21 cellular contexts compared by ENCODE assay signal in genomic region chr21:14285147-14285546, GRCh38.
"Had no signal": no experiment of that assay in that cellular context is flagged by ENCODE, and none has a peak within 500 bp of the region (broad histone marks: within the 10 kb centered on the region; RNA-seq: fewer than 3 reads in every experiment).

No MANE protein-coding gene starts in this region.

- DNase-seq: dermis blood vessel endothelial cell; effector memory CD8-positive, alpha-beta T cell; hypothalamus; immature natural killer cell; left ventricle myocardium superior; lower lobe of right lung; naive thymus-derived CD8-positive, alpha-beta T cell; posterior cingulate gyrus; psoas muscle; right cardiac atrium; spleen; stimulated activated CD4-positive, alpha-beta T cell treated with anti-CD3 and anti-CD28 coated beads, Interleukin-4, amount 100 ng/mL, for 4 hours; stimulated activated naive CD8-positive, alpha-beta T cell treated with anti-CD3 and anti-CD28 coated beads, Interleukin-15, Interleukin-2, amounts not matched to agents 100 U/mL and 50 U/mL, for 24 hours; substantia nigra; testis; upper lobe of left lung had no signal

- H3K36me3 ChIP-seq: lower lobe of right lung, neutrophil, spleen, tibial nerve, upper lobe of left lung had no signal

- H3K4me1 ChIP-seq: lower lobe of right lung, psoas muscle, spleen, testis had no signal

- H3K27me3 ChIP-seq: neutrophil, testis, tibial nerve, upper lobe of left lung had no signal

- H3K4me3 ChIP-seq: coronary artery, lower lobe of right lung, psoas muscle, skin epidermis, spleen, testis, tibial nerve, upper lobe of left lung had no signal

- H3K27ac ChIP-seq: lower lobe of right lung, neutrophil, psoas muscle, spleen, testis, upper lobe of left lung had no signal

- H3K9me3 Mint-ChIP-seq: effector memory CD8-positive, alpha-beta T cell; immature natural killer cell; naive thymus-derived CD8-positive, alpha-beta T cell; stimulated activated memory B cell treated with anti-CD40 and anti-IgM and Interleukin-4, amounts not matched to agents 10 μg/mL and 1 μg/mL and 100 μg/mL, for 72 hours had no signal

- H3K4me1 Mint-ChIP-seq: immature natural killer cell had no signal

- H3K4me3 Mint-ChIP-seq: effector memory CD8-positive, alpha-beta T cell; immature natural killer cell; naive thymus-derived CD8-positive, alpha-beta T cell; stimulated activated memory B cell treated with anti-CD40 and anti-IgM and Interleukin-4, amounts not matched to agents 10 μg/mL and 1 μg/mL and 100 μg/mL, for 72 hours had no signal

- H3K9me3 ChIP-seq: lower lobe of right lung, neutrophil, psoas muscle, spleen, testis, tibial nerve, upper lobe of left lung had no signal

- ATAC-seq: effector memory CD8-positive, alpha-beta T cell; left ventricle myocardium superior; lower lobe of right lung; naive thymus-derived CD8-positive, alpha-beta T cell; psoas muscle; right cardiac atrium; stimulated activated memory B cell treated with anti-CD40 and anti-IgM and Interleukin-4, amounts not matched to agents 10 μg/mL and 1 μg/mL and 100 μg/mL, for 72 hours; stimulated activated naive CD8-positive, alpha-beta T cell treated with anti-CD3 and anti-CD28 coated beads, Interleukin-15, Interleukin-2, amounts not matched to agents 100 U/mL and 50 U/mL, for 24 hours had no signal

- H3K36me3 Mint-ChIP-seq: immature natural killer cell; naive thymus-derived CD8-positive, alpha-beta T cell; stimulated activated memory B cell treated with anti-CD40 and anti-IgM and Interleukin-4, amounts not matched to agents 10 μg/mL and 1 μg/mL and 100 μg/mL, for 72 hours had no signal

- H3K27ac Mint-ChIP-seq: effector memory CD8-positive, alpha-beta T cell; immature natural killer cell; naive thymus-derived CD8-positive, alpha-beta T cell; stimulated activated memory B cell treated with anti-CD40 and anti-IgM and Interleukin-4, amounts not matched to agents 10 μg/mL and 1 μg/mL and 100 μg/mL, for 72 hours had no signal
